34 cellular contexts compared by ENCODE assay signal in the genomic region with DNA sequence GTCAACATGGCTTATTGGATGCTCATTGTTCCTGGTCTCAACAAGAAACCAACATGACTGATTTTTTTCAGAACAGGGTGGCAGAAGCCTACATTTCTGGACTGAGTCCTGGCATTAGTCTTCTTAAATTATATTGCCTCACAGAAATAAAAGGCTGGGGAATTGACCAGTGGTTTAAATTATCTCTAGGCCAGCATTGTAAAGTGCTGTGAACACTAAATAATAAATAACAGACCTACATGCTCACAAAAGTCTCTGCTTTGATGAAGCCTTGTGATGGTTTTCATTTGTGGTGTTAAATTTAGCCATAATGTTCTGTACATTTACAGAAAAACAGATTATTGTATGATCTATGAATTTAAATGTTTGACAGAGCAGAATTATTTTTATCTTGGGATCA. TPM values are rescaled to one million over a fixed set of nuclear protein-coding genes. Genes with fewer than 3 reads are reported as not detected.
"Had no signal": no experiment of that assay in that cellular context is flagged by ENCODE, and none has a peak within 500 bp of the region (broad histone marks: within the 10 kb centered on the region; RNA-seq: fewer than 3 reads in every experiment).

No MANE protein-coding gene starts in this region.

- ATAC-seq: activated CD8-positive, alpha-beta memory T cell treated with anti-CD3 and anti-CD28 coated beads, Interleukin-2, amount 10 ng/mL, durations not matched to agents 7 days and 5 days; activated naive CD8-positive, alpha-beta T cell treated with anti-CD3 and anti-CD28 coated beads, Interleukin-2, amount 50 U/mL, for 24 hours; Panc1 had no signal

- H3K4me3 Mint-ChIP-seq: activated B cell treated with CpG ODN at 0.5 μM for 24 hours; activated CD4-positive, alpha-beta memory T cell treated with anti-CD3 and anti-CD28 coated beads, Interleukin-2, amount 10 ng/mL, durations not matched to agents 7 days and 5 days; activated CD8-positive, alpha-beta memory T cell treated with anti-CD3 and anti-CD28 coated beads, Interleukin-2, amount 10 ng/mL, durations not matched to agents 7 days and 5 days; activated naive CD4-positive, alpha-beta T cell treated with anti-CD3 and anti-CD28 coated beads, Interleukin-2, amount 10 ng/mL, durations not matched to agents 7 days and 5 days; activated naive CD8-positive, alpha-beta T cell; activated naive CD8-positive, alpha-beta T cell treated with anti-CD3 and anti-CD28 coated beads, Interleukin-2, amount 50 U/mL, for 24 hours had no signal

- H3K27ac ChIP-seq: brain microvascular endothelial cell, SJCRH30, VCaP had no signal

- H3K4me3 ChIP-seq: MG63, SJCRH30 had no signal

- H3K9me3 Mint-ChIP-seq: activated B cell treated with CpG ODN at 0.5 μM for 24 hours; activated naive CD4-positive, alpha-beta T cell treated with anti-CD3 and anti-CD28 coated beads, Interleukin-2, amount 10 ng/mL, durations not matched to agents 7 days and 5 days; activated naive CD8-positive, alpha-beta T cell treated with anti-CD3 and anti-CD28 coated beads, Interleukin-2, amount 50 U/mL, for 24 hours had no signal

- H3K9me3 ChIP-seq: MG63, SJCRH30 had no signal

- H3K36me3 ChIP-seq: brain microvascular endothelial cell, MG63, SJCRH30 had no signal

- H3K27me3 Mint-ChIP-seq: activated B cell treated with CpG ODN at 0.5 μM for 24 hours; activated CD4-positive, alpha-beta memory T cell treated with anti-CD3 and anti-CD28 coated beads, Interleukin-2, amount 10 ng/mL, durations not matched to agents 7 days and 5 days; activated CD8-positive, alpha-beta memory T cell treated with anti-CD3 and anti-CD28 coated beads, Interleukin-2, amount 10 ng/mL, durations not matched to agents 7 days and 5 days; activated naive CD8-positive, alpha-beta T cell; activated naive CD8-positive, alpha-beta T cell treated with anti-CD3 and anti-CD28 coated beads, Interleukin-2, amount 50 U/mL, for 24 hours had no signal

- H3K27me3 ChIP-seq: brain microvascular endothelial cell, MG63, SJCRH30 had no signal

- H3K27ac Mint-ChIP-seq: activated B cell treated with CpG ODN at 0.5 μM for 24 hours; activated CD4-positive, alpha-beta memory T cell treated with anti-CD3 and anti-CD28 coated beads, Interleukin-2, amount 10 ng/mL, durations not matched to agents 7 days and 5 days; activated CD8-positive, alpha-beta memory T cell treated with anti-CD3 and anti-CD28 coated beads, Interleukin-2, amount 10 ng/mL, durations not matched to agents 7 days and 5 days; activated naive CD4-positive, alpha-beta T cell treated with anti-CD3 and anti-CD28 coated beads, Interleukin-2, amount 10 ng/mL, durations not matched to agents 7 days and 5 days; activated naive CD8-positive, alpha-beta T cell; activated naive CD8-positive, alpha-beta T cell treated with anti-CD3 and anti-CD28 coated beads, Interleukin-2, amount 50 U/mL, for 24 hours had no signal

- DNase-seq: activated B cell treated with CpG ODN at 0.5 μM for 24 hours; activated CD4-positive, alpha-beta memory T cell treated with anti-CD3 and anti-CD28 coated beads, Interleukin-2, amount 10 ng/mL, durations not matched to agents 7 days and 5 days; activated CD4-positive, alpha-beta T cell treated with anti-CD3 and anti-CD28 coated beads for 4 hours; activated CD4-positive, CD25-positive, alpha-beta regulatory T cell treated with anti-CD3 and anti-CD28 coated beads, Interleukin-2, amount 50 U/mL, for 72 hours; activated CD8-positive, alpha-beta memory T cell treated with anti-CD3 and anti-CD28 coated beads for 24 hours; activated CD8-positive, alpha-beta memory T cell treated with anti-CD3 and anti-CD28 coated beads, Interleukin-2, amount 10 ng/mL, durations not matched to agents 7 days and 5 days; activated CD8-positive, alpha-beta memory T cell treated with anti-CD3 and anti-CD28 coated beads, Interleukin-2, amount 50 U/mL, for 48 hours; activated effector memory CD4-positive, alpha-beta T cell treated with Interleukin-2 at 50 U/mL for 16 hours; activated naive CD4-positive, alpha-beta T cell treated with anti-CD3 and anti-CD28 coated beads, Interleukin-2, amount 10 ng/mL, durations not matched to agents 7 days and 5 days; activated naive CD8-positive, alpha-beta T cell treated with anti-CD3 and anti-CD28 coated beads, Interleukin-2, amount 50 U/mL, for 24 hours; activated T-cell treated with anti-CD3 and anti-CD28 coated beads, Interleukin-2, amount 50 U/mL, for 48 hours; anterior cingulate cortex; brain microvascular endothelial cell; central memory CD4-positive, alpha-beta T cell; Karpas-422; KBM-7; MG63; MV-4-11; NCI-H1092; NCI-H1436 treated with DMSO at 0.1 percent for 48 hours; NCI-H1694 treated with DMSO at 0.1 percent for 48 hours; NCI-H2029; NCI-H345; NCI-H524 treated with DMSO at 0.1 percent for 48 hours; SHP77; SJCRH30; SW 1271; T-helper 1 cell; T-helper 2 cell; T-helper 9 cell had no signal

- H3K36me3 Mint-ChIP-seq: activated naive CD4-positive, alpha-beta T cell treated with anti-CD3 and anti-CD28 coated beads, Interleukin-2, amount 10 ng/mL, durations not matched to agents 7 days and 5 days; activated naive CD8-positive, alpha-beta T cell had no signal

- H3K4me1 ChIP-seq: SJCRH30 had no signal

RNA-seq across cellular contexts. Expression of a gene that starts 44.7 kb away (rescaled TPM):
- total RNA-seq: NCI-H460, SJCRH30 had no signal
